14 cellular contexts compared by ENCODE assay signal in genomic region chr9:123816817-123817472, GRCh38.
DNase-seq lines count a peak whose midpoint lies in the region; ATAC-seq, FAIRE-seq and TF ChIP-seq lines count a peak whose summit lies in the region.
"Had no signal": no experiment of that assay in that cellular context is flagged by ENCODE, and none has a peak within 500 bp of the region (broad histone marks: within the 10 kb centered on the region; RNA-seq: fewer than 3 reads in every experiment).

No MANE protein-coding gene starts in this region.

- H2AFZ ChIP-seq in mammary epithelial cell (ENCODE audit: low read depth, low read length) (no peak overlapping the region), K562 (ENCODE audit: low read depth, low read length) (no peak overlapping the region), mesenchymal stem cell (ENCODE audit: low read depth, low read length) (no peak overlapping the region)

- BruUV-seq in MCF 10A (replicated peaks; lab: Mats Ljungman, UMichigan) = no TSS peak
- BruUV-seq in mammary epithelial cell (replicated peaks; lab: Mats Ljungman, UMichigan) = no TSS peak
- BruUV-seq in K562 (replicated peaks; lab: Mats Ljungman, UMichigan) = no TSS peak

- no peak overlapping the region for H3K4me3 Mint-ChIP-seq in MCF 10A (ENCODE audit: unreplicated experiment)
- H3K4me3 Mint-ChIP-seq: CD8-positive, alpha-beta memory T cell; IgD-negative memory B cell had no signal

- H3K4me1 Mint-ChIP-seq in MCF 10A (ENCODE audit: insufficient read depth, unreplicated experiment) = peaks cover 6% of the 10 kb centered on the region
- H3K4me1 Mint-ChIP-seq: CD8-positive, alpha-beta memory T cell had no signal

- H2AK5ac ChIP-seq in mesenchymal stem cell (ENCODE audit: low read length, severe bottlenecking) = no peak overlapping the region

- TF ChIP-seq CTCF in MCF 10A (IDR thresholded peaks at IDR 0.05; ENCODE audit: unreplicated experiment) = no peak
- TF ChIP-seq CTCF in mammary epithelial cell (conservative IDR thresholded peaks at IDR 0.05 in 1 of 2, IDR thresholded peaks at IDR 0.05 in 1 of 2; ENCODE audit: extremely low read depth in 1 of 2, insufficient read depth in 1 of 2, low read depth in 1 of 2, low read length in 2 of 2) = no peak
- no peak for TF ChIP-seq CTCF in K562 (IDR thresholded peaks at IDR 0.05 in 2 of 3, conservative IDR thresholded peaks at IDR 0.05 in 1 of 3; ENCODE audit: insufficient read depth in 2 of 3, low read depth in 1 of 3, low read length in 3 of 3)
- no peak for TF ChIP-seq CTCF in spleen (IDR thresholded peaks at IDR 0.05 in 8 of 11, conservative IDR thresholded peaks at IDR 0.05 in 3 of 11)

- no peak overlapping the region for H3K4me2 ChIP-seq in mammary epithelial cell (ENCODE audit: insufficient read depth, low read depth, low read length)
- no peak overlapping the region for H3K4me2 ChIP-seq in K562 (ENCODE audit: insufficient read depth, low read length)
- H3K4me2 ChIP-seq in mesenchymal stem cell (ENCODE audit: low read length, poor library complexity, severe bottlenecking) = no peak overlapping the region
- H3K4me2 ChIP-seq: BLaER1 had no signal

- H3K27me3 Mint-ChIP-seq in MCF 10A (ENCODE audit: insufficient read depth, unreplicated experiment) = no peaks in the 10 kb centered on the region
- H3K27me3 Mint-ChIP-seq: CD8-positive, alpha-beta memory T cell; IgD-negative memory B cell had no signal

- CTCF ChIA-PET in MCF 10A (lab: Yijun Ruan, JAX) = no interaction called here
- CTCF ChIA-PET in mammary epithelial cell (lab: Charles Lee; ENCODE audit: low non-redundant PET) = no interaction called here
- CTCF ChIA-PET in K562 (lab: Yijun Ruan, JAX; ENCODE audit: low intra/inter-chr PET ratio) = no interaction called here

- H3K9me3 Mint-ChIP-seq in MCF 10A (ENCODE audit: unreplicated experiment) = no peaks in the 10 kb centered on the region
- H3K9me3 Mint-ChIP-seq: CD8-positive, alpha-beta memory T cell; IgD-negative memory B cell had no signal

- DNase-seq in MCF 10A (ENCODE audit: unreplicated experiment) (peak; percentile 13), mammary epithelial cell (no peak), K562 (ENCODE audit: extremely low read depth in 1 of 4, low spot score in 3 of 4) (peak in 2 of 4 experiments; percentile 14 to 16), left colon (no peak), spleen (no peak), cerebellum (ENCODE audit: low spot score) (no peak), mesenchymal stem cell (no peak), G401 (ENCODE audit: low spot score) (no peak)
- DNase-seq: CD8-positive, alpha-beta memory T cell; NCI-H1930; NCI-H446; NCI-H774 had no signal

- H3K18ac ChIP-seq in mesenchymal stem cell (ENCODE audit: low read depth in 1 of 2, low read length in 2 of 2) = no peak overlapping the region

- FAIRE-seq in K562 (lab: Jason Lieb, UNC) = no peak

- H3K27ac ChIP-seq in mammary epithelial cell (ENCODE audit: insufficient read depth, low read depth, low read length) (no peak overlapping the region), K562 (ENCODE audit: extremely low read depth, low read depth, low read length) (no peak overlapping the region), spleen (peak overlapping the region; percentile 16 to 73 (median 67)), mesenchymal stem cell (ENCODE audit: low read length, poor library complexity, severe bottlenecking) (no peak overlapping the region)
- H3K27ac ChIP-seq: BLaER1 had no signal

- TF ChIP-seq POLR2A in K562 (conservative IDR thresholded peaks at IDR 0.05) = no peak
- no peak for TF ChIP-seq POLR2A in spleen (IDR thresholded peaks at IDR 0.05)

- TF ChIP-seq RAD21 in K562 (CRISPR knock-in tag; conservative IDR thresholded peaks at IDR 0.05 in 1 of 2, IDR thresholded peaks at IDR 0.05 in 1 of 2) = no peak

- dilution Hi-C loops in mammary epithelial cell (cut with HindIII; ENCODE audit: low sequenced_read_pairs) = no loop called here

- H3K4me3 ChIP-seq in mammary epithelial cell (replicated peaks in 1 of 3; ENCODE audit: insufficient read depth in 1 of 3, low read depth in 2 of 3, low read length in 3 of 3) (no peak overlapping the region), K562 (no peak overlapping the region), spleen (peak overlapping the region in 4 of 8 donors; percentile 4 to 47 (median 18)), mesenchymal stem cell (ENCODE audit: insufficient read depth in 1 of 2, low read depth in 1 of 2, low read length in 2 of 2) (no peak overlapping the region)
- H3K4me3 ChIP-seq: BLaER1 had no signal

- H2BK120ac ChIP-seq in mesenchymal stem cell (ENCODE audit: low read depth, low read length) = no peak overlapping the region

- POLR2A ChIA-PET in MCF 10A (lab: Yijun Ruan, JAX) = interaction anchor here (0.6 kb wide), 2 partner anchors 12 to 23 kb away, joined by 3 read pairs; no protein-coding TSS in a partner anchor
- POLR2A ChIA-PET in K562 (lab: Yijun Ruan, JAX) = interaction anchor here (0.6 to 1.2 kb wide), 3 partner anchors 8 to 171 kb away, joined by 3 to 6 read pairs (median 4); no protein-coding TSS in a partner anchor

- no peak overlapping the region for H2BK5ac ChIP-seq in mesenchymal stem cell (ENCODE audit: low read depth, low read length, poor library complexity, severe bottlenecking)

- no peaks in the 10 kb centered on the region for H3K9me1 ChIP-seq in K562 (ENCODE audit: control insufficient read depth, insufficient read depth, low read length)

- no peaks in the 10 kb centered on the region for H3K36me3 ChIP-seq in mammary epithelial cell (ENCODE audit: insufficient read depth, low read length)
- H3K36me3 ChIP-seq in K562 (ENCODE audit: control insufficient read depth, insufficient read depth, low read length) = no peaks in the 10 kb centered on the region
- H3K36me3 ChIP-seq in spleen = no peaks in the 10 kb centered on the region
- no peaks in the 10 kb centered on the region for H3K36me3 ChIP-seq in mesenchymal stem cell (ENCODE audit: control insufficient read depth in 1 of 2, insufficient read depth in 2 of 2, low read depth in 1 of 2, low read length in 2 of 2)
- H3K36me3 ChIP-seq: BLaER1 had no signal

- 93% methylated on average over 5 of the region's 5 CpGs for WGBS in mammary epithelial cell (ENCODE audit: low coverage, missing lambda C conversion rate)
- 27% methylated on average over 5 of the region's 5 CpGs for WGBS in K562 (ENCODE audit: insufficient coverage, low coverage, missing lambda C conversion rate)
- WGBS in spleen, 5 donors = 67 to 76% (median 70%) methylated on average over 5 of the region's 5 CpGs
- WGBS in mesenchymal stem cell = 96% methylated on average over 1 of the region's 5 CpGs

- H3K23ac ChIP-seq in mesenchymal stem cell (ENCODE audit: low read length in 2 of 2) = no peak overlapping the region

- no peak overlapping the region for H4K91ac ChIP-seq in mesenchymal stem cell (ENCODE audit: low read length)

- peaks cover 4% of the 10 kb centered on the region for H3K79me2 ChIP-seq in mammary epithelial cell (ENCODE audit: insufficient read depth, low read length)
- no peaks in the 10 kb centered on the region for H3K79me2 ChIP-seq in K562 (ENCODE audit: control insufficient read depth, insufficient read depth, low read length)

- peaks cover 14% of the 10 kb centered on the region for H3K79me1 ChIP-seq in mesenchymal stem cell (replicated peaks; ENCODE audit: low read length, poor library complexity, severe bottlenecking)

- H3K4me1 ChIP-seq in mammary epithelial cell (ENCODE audit: insufficient read depth, low read length) (no peaks in the 10 kb centered on the region), K562 (replicated peaks in 1 of 2; ENCODE audit: control insufficient read depth in 2 of 2, insufficient read depth in 2 of 2, low read length in 2 of 2) (peaks cover 4 to 6% of the 10 kb centered on the region in 2 experiments; a peak in 2 of 5 replicates), spleen (peaks cover 0 to 21% (median 5%) of the 10 kb centered on the region in 6 donors), mesenchymal stem cell (ENCODE audit: control insufficient read depth, insufficient read depth, low read depth, low read length) (no peaks in the 10 kb centered on the region)
- H3K4me1 ChIP-seq: BLaER1 had no signal

- H3K27me3 ChIP-seq in mammary epithelial cell (ENCODE audit: insufficient read depth, low read length) = no peaks in the 10 kb centered on the region
- no peaks in the 10 kb centered on the region for H3K27me3 ChIP-seq in K562 (ENCODE audit: control insufficient read depth in 2 of 2, insufficient read depth in 2 of 2, low read length in 2 of 2)
- H3K27me3 ChIP-seq in spleen (replicated peaks in 1 of 7) = no peaks in the 10 kb centered on the region
- H3K27me3 ChIP-seq in mesenchymal stem cell (ENCODE audit: control insufficient read depth in 1 of 2, insufficient read depth in 1 of 2, low read length in 2 of 2) = no peaks in the 10 kb centered on the region
- H3K27me3 ChIP-seq: BLaER1 had no signal

- H2BK12ac ChIP-seq in mesenchymal stem cell (ENCODE audit: low read length in 2 of 2) = no peak overlapping the region

- ATAC-seq in K562 = peak; percentile 43; the same call in 2 of the 3 replicates
- ATAC-seq in left colon = peak; percentile 59

- no peak overlapping the region for H3K27ac Mint-ChIP-seq in MCF 10A (ENCODE audit: low read depth, unreplicated experiment)
- H3K27ac Mint-ChIP-seq: IgD-negative memory B cell had no signal

- H3K14ac ChIP-seq in mesenchymal stem cell (ENCODE audit: low read length in 2 of 2) = no peak overlapping the region

- TF ChIP-seq EP300 in K562 (IDR thresholded peaks at IDR 0.05; ENCODE audit: low read length) = no peak

- no peak overlapping the region for H3K4ac ChIP-seq in mesenchymal stem cell (ENCODE audit: low read depth in 1 of 2, low read length in 2 of 2)

- intact Hi-C loops in MCF 10A (cut with micrococcal nuclease) = no loop called here
- intact Hi-C loops in mammary epithelial cell (cut with micrococcal nuclease) = no loop called here
- intact Hi-C loops in K562 (cut with micrococcal nuclease) = no loop called here
- intact Hi-C loops in left colon (cut with DNase I, micrococcal nuclease) = no loop called here
- intact Hi-C loops in spleen (cut with DNase I; ENCODE audit: low total_unique reads) = no loop called here

- in situ Hi-C loops in mammary epithelial cell (cut with MboI; ENCODE audit: low sequenced_read_pairs in 2 of 2) (no loop called here), K562 (cut with MboI) (no loop called here), G401 (cut with HindIII; ENCODE audit: low sequenced_read_pairs) (no loop called here)

- H2BK15ac ChIP-seq in mesenchymal stem cell (ENCODE audit: low read depth, poor library complexity, severe bottlenecking) = no peak overlapping the region

- H3K9me3 ChIP-seq in mammary epithelial cell (replicated peaks; ENCODE audit: insufficient read depth, low read length) (no peaks in the 10 kb centered on the region), K562 (replicated peaks; ENCODE audit: control insufficient read depth, insufficient read depth, low read depth, low read length) (no peaks in the 10 kb centered on the region), spleen (no peaks in the 10 kb centered on the region), mesenchymal stem cell (ENCODE audit: control insufficient read depth, low read length) (no peaks in the 10 kb centered on the region)
- H3K9me3 ChIP-seq: BLaER1 had no signal

- no peaks in the 10 kb centered on the region for H3K36me3 Mint-ChIP-seq in MCF 10A (ENCODE audit: insufficient read depth, unreplicated experiment)

- H3K9ac ChIP-seq in mammary epithelial cell (ENCODE audit: insufficient read depth, low read length) (no peak overlapping the region), K562 (ENCODE audit: insufficient read depth in 1 of 2, low read depth in 2 of 2, low read length in 2 of 2) (no peak overlapping the region), mesenchymal stem cell (ENCODE audit: low read length) (no peak overlapping the region)
- H3K9ac ChIP-seq: BLaER1 had no signal

- H4K20me1 ChIP-seq in mammary epithelial cell (ENCODE audit: insufficient read depth, low read length) (no peaks in the 10 kb centered on the region), K562 (replicated peaks; ENCODE audit: control insufficient read depth, insufficient read depth, low read length) (no peaks in the 10 kb centered on the region)
- H4K20me1 ChIP-seq: BLaER1 had no signal

- H4K8ac ChIP-seq in mesenchymal stem cell (ENCODE audit: low read length) = no peak overlapping the region

Comparison
In these comparisons a context has a peak if more than half of its experiments do, and no peak if none do; other contexts are left out.
1. H3K27ac ChIP-seq: peak in spleen (8 of 8); none in mammary epithelial cell (single experiment), K562 (single experiment) and mesenchymal stem cell (single experiment).